Comparison of ENCODE assay signal across 1 cellular context in genomic region chr9:133791735-133792649, GRCh38.
TF ChIP-seq lines count a peak whose summit lies in the region.

No MANE protein-coding gene starts in this region.

TF ChIP-seq in GM12878, 131 proteins besides CTCF, POLR2A, EP300 and RAD21 (continued from another document):
- no peak for TF ChIP-seq PRDM15 (CRISPR knock-in tag; IDR thresholded peaks at IDR 0.05)
- TF ChIP-seq, protein P1, sequence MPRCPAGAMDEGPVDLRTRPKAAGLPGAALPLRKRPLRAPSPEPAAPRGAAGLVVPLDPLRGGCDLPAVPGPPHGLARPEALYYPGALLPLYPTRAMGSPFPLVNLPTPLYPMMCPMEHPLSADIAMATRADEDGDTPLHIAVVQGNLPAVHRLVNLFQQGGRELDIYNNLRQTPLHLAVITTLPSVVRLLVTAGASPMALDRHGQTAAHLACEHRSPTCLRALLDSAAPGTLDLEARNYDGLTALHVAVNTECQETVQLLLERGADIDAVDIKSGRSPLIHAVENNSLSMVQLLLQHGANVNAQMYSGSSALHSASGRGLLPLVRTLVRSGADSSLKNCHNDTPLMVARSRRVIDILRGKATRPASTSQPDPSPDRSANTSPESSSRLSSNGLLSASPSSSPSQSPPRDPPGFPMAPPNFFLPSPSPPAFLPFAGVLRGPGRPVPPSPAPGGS (IDR thresholded peaks at IDR 0.05; ENCODE audit: borderline replicate concordance, insufficient read depth, low read depth, low read length, poor library complexity, severe bottlenecking), result peak; percentile 97
- TF ChIP-seq ZNF207 (IDR thresholded peaks at IDR 0.05; ENCODE audit: borderline replicate concordance), result no peak
- TF ChIP-seq CREB1 (IDR thresholded peaks at IDR 0.05; ENCODE audit: low read depth), result no peak
- no peak for TF ChIP-seq SMARCA5 (IDR thresholded peaks at IDR 0.05)
- no peak for TF ChIP-seq ZSCAN29 (IDR thresholded peaks at IDR 0.05)
- no peak for TF ChIP-seq YY1 (IDR thresholded peaks at IDR 0.05; ENCODE audit: low read depth, low read length)
- TF ChIP-seq TCF3 (IDR thresholded peaks at IDR 0.05; ENCODE audit: borderline replicate concordance, insufficient read depth, low read depth, low read length), result peak; percentile 34; the same call in 1 of the 2 replicates
- TF ChIP-seq E2F8 (IDR thresholded peaks at IDR 0.05; ENCODE audit: low read depth, partially characterized antibody), result no peak
- no peak for TF ChIP-seq STAT1 (conservative IDR thresholded peaks at IDR 0.05)
- TF ChIP-seq E4F1 (IDR thresholded peaks at IDR 0.05; ENCODE audit: borderline replicate concordance, partially characterized antibody), result no peak
- no peak for TF ChIP-seq RFX5 (IDR thresholded peaks at IDR 0.05; ENCODE audit: low read depth, low read length)
- no peak for TF ChIP-seq ASH2L (IDR thresholded peaks at IDR 0.05; ENCODE audit: borderline replicate concordance, low read depth)
- TF ChIP-seq SREBF1 (IDR thresholded peaks at IDR 0.05; ENCODE audit: low read length), result no peak
- no peak for TF ChIP-seq SIN3A (IDR thresholded peaks at IDR 0.05; ENCODE audit: low read depth, low read length)
- no peak for TF ChIP-seq USF1 (IDR thresholded peaks at IDR 0.05; ENCODE audit: borderline replicate concordance, extremely low read length, insufficient read depth, low read depth, low read length)
- TF ChIP-seq SRF (IDR thresholded peaks at IDR 0.05; ENCODE audit: low read depth in 2 of 2, low read length in 2 of 2), result 0 out of 4 replicates have a peak, but pooled peaks of 1 of the 2 experiments have one; percentile 16
- peak; percentile 86 for TF ChIP-seq HDGF (IDR thresholded peaks at IDR 0.05)
- TF ChIP-seq FOS (IDR thresholded peaks at IDR 0.05; ENCODE audit: borderline replicate concordance, extremely low read depth, insufficient read length), result no peak
TF ChIP-seq in GM12878: peak in this region for 5.
